In the genomic region with DNA sequence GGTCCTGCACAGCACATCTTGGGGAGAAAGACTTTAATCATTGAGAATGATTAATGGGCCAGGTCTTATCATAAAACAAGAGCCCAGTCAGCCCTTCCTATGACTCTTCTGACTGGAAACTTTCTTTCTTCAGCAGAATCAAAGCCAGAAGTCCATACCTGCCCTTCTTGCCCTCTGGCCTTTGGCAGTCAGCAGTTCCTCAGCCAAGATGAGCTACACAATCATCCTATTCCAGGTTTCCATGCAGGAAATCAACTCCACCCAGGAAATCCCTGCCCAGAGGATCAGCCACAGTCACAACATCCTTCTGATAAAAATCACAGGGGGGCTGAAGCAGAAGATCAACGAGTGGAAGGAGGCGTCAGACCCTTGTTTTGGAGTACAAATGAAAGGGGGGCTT, we compare ENCODE assay signal across 16 cellular contexts. TPM values are rescaled to one million over a fixed set of nuclear protein-coding genes. Genes with fewer than 3 reads are reported as not detected.
DNase-seq lines count a peak whose midpoint lies in the region; ATAC-seq and TF ChIP-seq lines count a peak whose summit lies in the region.
"Had no signal": no experiment of that assay in that cellular context is flagged by ENCODE, and none has a peak within 500 bp of the region (broad histone marks: within the 10 kb centered on the region; RNA-seq: fewer than 3 reads in every experiment).

No MANE protein-coding gene starts in this region.

- 42 to 62% (median 56%) methylated on average over 2 of the region's 2 CpGs for WGBS in heart left ventricle, 4 donors
- 59% methylated on average over 2 of the region's 2 CpGs; no CpG with 5 or more reads in 1 of the 2 donors for WGBS in transverse colon (ENCODE audit: low coverage in 1 of 2), 2 donors

- H3K27me3 Mint-ChIP-seq in activated naive CD8-positive, alpha-beta T cell treated with anti-CD3 and anti-CD28 coated beads, Interleukin-2, amount 10 ng/mL, durations not matched to agents 7 days and 5 days: no peaks in the 10 kb centered on the region
- H3K27me3 Mint-ChIP-seq in memory B cell: no peaks in the 10 kb centered on the region
- H3K27me3 Mint-ChIP-seq: B cell, IgD-negative memory B cell had no signal

- no peak overlapping the region for H3K4me3 ChIP-seq in heart left ventricle
- H3K4me3 ChIP-seq in transverse colon: peak overlapping the region in 1 of 4 donors; percentile 11

- peaks cover 29% of the 10 kb centered on the region for H3K4me1 Mint-ChIP-seq in activated naive CD8-positive, alpha-beta T cell treated with anti-CD3 and anti-CD28 coated beads, Interleukin-2, amount 10 ng/mL, durations not matched to agents 7 days and 5 days
- H3K4me1 Mint-ChIP-seq in memory B cell: peaks cover 5% of the 10 kb centered on the region

- no peak for TF ChIP-seq CTCF in heart left ventricle (IDR thresholded peaks at IDR 0.05)
- TF ChIP-seq CTCF in transverse colon (IDR thresholded peaks at IDR 0.05): no peak

- intact Hi-C loops in heart left ventricle (cut with DNase I) (no loop called here), left ventricle myocardium superior (cut with micrococcal nuclease) (no loop called here), transverse colon (cut with DNase I; ENCODE audit: low total_unique reads) (no loop called here)

- H3K36me3 Mint-ChIP-seq in activated naive CD8-positive, alpha-beta T cell treated with anti-CD3 and anti-CD28 coated beads, Interleukin-2, amount 10 ng/mL, durations not matched to agents 7 days and 5 days: peaks cover 27% of the 10 kb centered on the region
- peaks cover 18% of the 10 kb centered on the region for H3K36me3 Mint-ChIP-seq in memory B cell

- DNase-seq in heart left ventricle: no peak
- DNase-seq in left ventricle myocardium superior: no peak
- DNase-seq in activated naive CD8-positive, alpha-beta T cell treated with anti-CD3 and anti-CD28 coated beads, Interleukin-2, amount 10 ng/mL, durations not matched to agents 7 days and 5 days: no peak
- no peak for DNase-seq in memory B cell (ENCODE audit: low spot score in 2 of 2)
- peak; percentile 25 for DNase-seq in transverse colon
- no peak for DNase-seq in germinal center (ENCODE audit: low spot score)
- DNase-seq in HuH-7 (ENCODE audit: low spot score): no peak
- DNase-seq: NCI-H1417 treated with DMSO at 0.1 percent for 48 hours, NCI-H524, T1000 had no signal

- H3K27me3 ChIP-seq in heart left ventricle (no peaks in the 10 kb centered on the region), transverse colon (no peaks in the 10 kb centered on the region)

- TF ChIP-seq EP300 in transverse colon (IDR thresholded peaks at IDR 0.05; ENCODE audit: low read depth): no peak

- H3K27ac Mint-ChIP-seq in activated naive CD8-positive, alpha-beta T cell treated with anti-CD3 and anti-CD28 coated beads, Interleukin-2, amount 10 ng/mL, durations not matched to agents 7 days and 5 days: peak overlapping the region; percentile 88
- H3K27ac Mint-ChIP-seq in memory B cell: peak overlapping the region; percentile 82
- H3K27ac Mint-ChIP-seq: IgD-negative memory B cell had no signal

- H3K36me3 ChIP-seq in heart left ventricle (peaks cover 0 to 60% (median 38%) of the 10 kb centered on the region in 9 donors), transverse colon (peaks cover 0 to 12% (median 0%) of the 10 kb centered on the region in 4 donors)

- no peak for TF ChIP-seq POLR2A in heart left ventricle (IDR thresholded peaks at IDR 0.05)
- no peak for TF ChIP-seq POLR2A in transverse colon (IDR thresholded peaks at IDR 0.05)

- POLR2A ChIA-PET in activated naive CD8-positive, alpha-beta T cell treated with anti-CD3 and anti-CD28 coated beads, Interleukin-2, amount 10 ng/mL, durations not matched to agents 7 days and 5 days (lab: Charles Lee): interaction anchor here (0.9 to 1.9 kb wide), 9 partner anchors 20 to 199 kb away, joined by 3 to 17 read pairs (median 4); partner anchors contain the start of genes ATRIP, CDC25A and ZNF589

- H3K9me3 ChIP-seq in heart left ventricle (no peaks in the 10 kb centered on the region), transverse colon (no peaks in the 10 kb centered on the region)

- peak overlapping the region; percentile 66 for H3K4me3 Mint-ChIP-seq in activated naive CD8-positive, alpha-beta T cell treated with anti-CD3 and anti-CD28 coated beads, Interleukin-2, amount 10 ng/mL, durations not matched to agents 7 days and 5 days
- no peak overlapping the region for H3K4me3 Mint-ChIP-seq in memory B cell
- H3K4me3 Mint-ChIP-seq: B cell had no signal

- peak in 3 of 4 donors; percentile 35 to 62 (median 44) for ATAC-seq in heart left ventricle
- ATAC-seq in left ventricle myocardium superior: no peak
- no peak for ATAC-seq in activated naive CD8-positive, alpha-beta T cell treated with anti-CD3 and anti-CD28 coated beads, Interleukin-2, amount 10 ng/mL, durations not matched to agents 7 days and 5 days (ENCODE audit: low read depth)
- ATAC-seq in memory B cell (ENCODE audit: low read depth): no peak
- no peak for ATAC-seq in HG03460 (IDR thresholded peaks at IDR 0.05; ENCODE audit: unreplicated experiment)

- peaks cover 0 to 10% (median 0%) of the 10 kb centered on the region in 12 donors for H3K4me1 ChIP-seq in heart left ventricle
- peaks cover 0 to 22% (median 14%) of the 10 kb centered on the region in 4 donors for H3K4me1 ChIP-seq in transverse colon
- H3K4me1 ChIP-seq: parathyroid adenoma had no signal

- in situ Hi-C loops in transverse colon (cut with MboI; ENCODE audit: low pct_ligation_motif_present in 1 of 4, low pct_unique_long_range_greater_than_20kb in 1 of 4, low sequenced_read_pairs in 3 of 4): no loop called here

- H3K9me3 Mint-ChIP-seq in activated naive CD8-positive, alpha-beta T cell treated with anti-CD3 and anti-CD28 coated beads, Interleukin-2, amount 10 ng/mL, durations not matched to agents 7 days and 5 days: no peaks in the 10 kb centered on the region
- no peaks in the 10 kb centered on the region for H3K9me3 Mint-ChIP-seq in memory B cell
- H3K9me3 Mint-ChIP-seq: IgD-negative memory B cell had no signal

- H3K27ac ChIP-seq in heart left ventricle (peak overlapping the region in 4 of 12 donors; percentile 6 to 44 (median 40)), transverse colon (peak overlapping the region; percentile 83 to 88 (median 87))
- H3K27ac ChIP-seq: parathyroid adenoma had no signal

RNA-seq across cellular contexts. Expression of gene ZNF589, which starts 26.9 kb away (rescaled TPM):
- total RNA-seq in heart left ventricle (1 to 10 TPM; 2.7 to 7.5 (median 4.8) TPM), left ventricle myocardium superior (5.3 TPM), transverse colon (1 to 10 TPM; 1.9 to 9.1 (median 5.8) TPM)
- polyA plus RNA-seq in heart left ventricle: 1 to 10 TPM; 3.0 to 3.9 TPM
- 10 to 100 TPM; 35.9 to 43.1 TPM for total RNA-seq in activated naive CD8-positive, alpha-beta T cell treated with anti-CD3 and anti-CD28 coated beads, Interleukin-2, amount 10 ng/mL, durations not matched to agents 7 days and 5 days

RNA-seq across cellular contexts. Expression of gene NME6, which starts 33.4 kb away (rescaled TPM):
- total RNA-seq in heart left ventricle (10 to 100 TPM; 14.4 to 24.7 (median 19.8) TPM), left ventricle myocardium superior (21.6 TPM), transverse colon (10 to 100 TPM; 22.9 to 39.3 (median 28.1) TPM)
- polyA plus RNA-seq in heart left ventricle: 10 to 100 TPM; 12.3 to 20.7 TPM
- total RNA-seq in activated naive CD8-positive, alpha-beta T cell treated with anti-CD3 and anti-CD28 coated beads, Interleukin-2, amount 10 ng/mL, durations not matched to agents 7 days and 5 days: 10 to 100 TPM; 37.5 to 39.8 TPM

RNA-seq across cellular contexts. Expression of gene CAMP, which starts 44.5 kb away (rescaled TPM):
- 1 to 10 TPM in 1 of 9 donors, under 1 TPM in 1, not detected in 7; 0.48 to 3.0 TPM for total RNA-seq in heart left ventricle
- 1 to 10 TPM in 1 of 2 donors, under 1 TPM in 1; 0.76 to 1.2 TPM for polyA plus RNA-seq in heart left ventricle
- not detected for total RNA-seq in left ventricle myocardium superior
- total RNA-seq in activated naive CD8-positive, alpha-beta T cell treated with anti-CD3 and anti-CD28 coated beads, Interleukin-2, amount 10 ng/mL, durations not matched to agents 7 days and 5 days: not detected
- not detected for total RNA-seq in transverse colon
- total RNA-seq: B cell, Daoy, epithelial cell of proximal tubule had no signal

Comparison
In these comparisons a context has a peak if more than half of its experiments do, and no peak if none do; other contexts are left out.
1. ATAC-seq: peak in heart left ventricle (3 of 4); none in left ventricle myocardium superior (single experiment), activated naive CD8-positive, alpha-beta T cell treated with anti-CD3 and anti-CD28 coated beads, Interleukin-2, amount 10 ng/mL, durations not matched to agents 7 days and 5 days (single experiment), memory B cell (single experiment) and HG03460 (single experiment).